ENCODE assay signal across 16 cellular contexts in the genomic region with DNA sequence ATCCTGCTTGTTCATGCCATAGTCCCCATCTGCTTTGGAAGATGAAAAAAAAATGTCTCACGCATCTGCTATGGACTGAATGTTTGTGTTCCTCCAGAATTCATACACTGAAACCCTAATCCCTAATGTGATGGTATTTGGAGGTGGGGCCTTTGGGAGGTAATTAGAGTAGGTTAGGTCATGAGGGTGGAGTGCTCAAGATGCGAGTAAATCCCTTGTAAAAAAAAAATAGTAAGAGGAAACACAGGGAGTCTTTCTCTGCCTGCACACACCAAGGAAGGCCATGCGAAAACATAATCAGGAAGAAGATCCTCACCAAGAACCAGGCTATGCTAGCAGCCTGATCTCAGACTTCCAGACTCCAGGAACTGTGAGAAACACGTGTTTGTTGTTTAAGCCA.
"Had no signal": no experiment of that assay in that cellular context is flagged by ENCODE, and none has a peak within 500 bp of the region (broad histone marks: within the 10 kb centered on the region; RNA-seq: fewer than 3 reads in every experiment).

No MANE protein-coding gene starts in this region.

- H3K4me3 ChIP-seq: coronary artery, prostate gland, spleen, transverse colon had no signal

- H3K9me3 ChIP-seq: prostate gland, spleen, transverse colon had no signal

- H3K36me3 ChIP-seq: prostate gland, spleen, transverse colon had no signal

- H3K9me3 Mint-ChIP-seq: activated CD4-positive, alpha-beta T cell treated with anti-CD3 and anti-CD28 coated beads, Interleukin-2, amount 10 ng/mL, durations not matched to agents 24 days and 14 days had no signal

- H3K27me3 ChIP-seq: spleen, transverse colon had no signal

- H3K27me3 Mint-ChIP-seq: activated B cell treated with CpG ODN at 0.5 μM for 24 hours; activated CD4-positive, alpha-beta T cell treated with anti-CD3 and anti-CD28 coated beads, Interleukin-2, amount 10 ng/mL, durations not matched to agents 24 days and 14 days; activated T-helper 17 cell treated with anti-CD3 and anti-CD28 coated beads, Interleukin-2, amount 50 U/mL, for 72 hours; naive B cell; stimulated activated memory B cell treated with anti-CD40 and anti-IgM and Interleukin-4, amounts not matched to agents 10 μg/mL and 1 μg/mL and 100 μg/mL, for 72 hours had no signal

- H3K4me3 Mint-ChIP-seq: activated B cell treated with CpG ODN at 0.5 μM for 24 hours; activated CD4-positive, alpha-beta T cell treated with anti-CD3 and anti-CD28 coated beads, Interleukin-2, amount 10 ng/mL, durations not matched to agents 24 days and 14 days; activated T-helper 17 cell treated with anti-CD3 and anti-CD28 coated beads, Interleukin-2, amount 50 U/mL, for 72 hours; naive B cell; stimulated activated memory B cell treated with anti-CD40 and anti-IgM and Interleukin-4, amounts not matched to agents 10 μg/mL and 1 μg/mL and 100 μg/mL, for 72 hours had no signal

- DNase-seq: activated B cell treated with CpG ODN at 0.5 μM for 24 hours; activated CD4-positive, alpha-beta T cell treated with anti-CD3 and anti-CD28 coated beads, Interleukin-2, amount 10 ng/mL, durations not matched to agents 24 days and 14 days; activated naive CD4-positive, alpha-beta T cell treated with anti-CD3 and anti-CD28 coated beads, Interleukin-2, amount 50 U/mL, for 16 hours; activated T-cell treated with anti-CD3 and anti-CD28 coated beads for 4 hours; central memory CD4-positive, alpha-beta T cell; effector CD4-positive, alpha-beta T cell; kidney; naive B cell; occipital lobe; spleen; stimulated activated CD4-positive, alpha-beta T cell treated with anti-CD3 and anti-CD28 coated beads, Interleukin-1b, Interleukin-23, amount 100 ng/mL, for 48 hours; transverse colon had no signal

- H3K27ac ChIP-seq: coronary artery, prostate gland, spleen, transverse colon had no signal

- H3K27ac Mint-ChIP-seq: activated B cell treated with CpG ODN at 0.5 μM for 24 hours; activated CD4-positive, alpha-beta T cell treated with anti-CD3 and anti-CD28 coated beads, Interleukin-2, amount 10 ng/mL, durations not matched to agents 24 days and 14 days; activated T-helper 17 cell treated with anti-CD3 and anti-CD28 coated beads, Interleukin-2, amount 50 U/mL, for 72 hours; naive B cell; stimulated activated memory B cell treated with anti-CD40 and anti-IgM and Interleukin-4, amounts not matched to agents 10 μg/mL and 1 μg/mL and 100 μg/mL, for 72 hours had no signal

- H3K4me1 Mint-ChIP-seq: activated B cell treated with CpG ODN at 0.5 μM for 24 hours; activated CD4-positive, alpha-beta T cell treated with anti-CD3 and anti-CD28 coated beads, Interleukin-2, amount 10 ng/mL, durations not matched to agents 24 days and 14 days; activated T-helper 17 cell treated with anti-CD3 and anti-CD28 coated beads, Interleukin-2, amount 50 U/mL, for 72 hours; naive B cell; stimulated activated memory B cell treated with anti-CD40 and anti-IgM and Interleukin-4, amounts not matched to agents 10 μg/mL and 1 μg/mL and 100 μg/mL, for 72 hours had no signal

- H3K36me3 Mint-ChIP-seq: stimulated activated memory B cell treated with anti-CD40 and anti-IgM and Interleukin-4, amounts not matched to agents 10 μg/mL and 1 μg/mL and 100 μg/mL, for 72 hours had no signal

- H3K4me1 ChIP-seq: prostate gland, spleen, transverse colon had no signal
